ENCODE assay signal across 1 cellular context in genomic region chr2:189555243-189555642, GRCh38.
TF ChIP-seq lines count a peak whose summit lies in the region.

No MANE protein-coding gene starts in this region.

TF ChIP-seq in GM23338, 12 proteins besides CTCF, POLR2A, EP300 and RAD21 (continued from another document):
- TF ChIP-seq ZNF462 (CRISPR knock-in tag; IDR thresholded peaks at IDR 0.05) = no peak
- no peak for TF ChIP-seq ZNF331 (CRISPR knock-in tag; IDR thresholded peaks at IDR 0.05; ENCODE audit: low read depth)
- TF ChIP-seq EZH2phosphoT487 (IDR thresholded peaks at IDR 0.05; ENCODE audit: unreplicated experiment) = no peak
- no peak for TF ChIP-seq CREB1 (CRISPR knock-in tag; IDR thresholded peaks at IDR 0.05; ENCODE audit: low read depth)
